ENCODE assay signal across 20 cellular contexts in genomic region chr12:3098436-3098835, GRCh38. TPM values are rescaled to one million over a fixed set of nuclear protein-coding genes. Genes with fewer than 3 reads are reported as not detected.
A peak's percentile ranks its signal among the peaks of the same experiment; 100 is the strongest.
DNase-seq lines count a peak whose midpoint lies in the region; ATAC-seq, FAIRE-seq and TF ChIP-seq lines count a peak whose summit lies in the region.
"Had no signal": no experiment of that assay in that cellular context is flagged by ENCODE, and none has a peak within 500 bp of the region (broad histone marks: within the 10 kb centered on the region; RNA-seq: fewer than 3 reads in every experiment).

No MANE protein-coding gene starts in this region.

- TF ChIP-seq POLR2A in breast epithelium (IDR thresholded peaks at IDR 0.05), result no peak
- no peak for TF ChIP-seq POLR2A in gastroesophageal sphincter (IDR thresholded peaks at IDR 0.05)

- no peak overlapping the region for H3K4me3 Mint-ChIP-seq in MCF 10A (ENCODE audit: unreplicated experiment)
- H3K4me3 Mint-ChIP-seq: activated CD4-positive, alpha-beta memory T cell treated with anti-CD3 and anti-CD28 coated beads for 36 hours; endodermal cell; neural crest cell; T-helper 17 cell had no signal

- no peak for TF ChIP-seq CTCF in breast epithelium (IDR thresholded peaks at IDR 0.05)
- no peak for TF ChIP-seq CTCF in MCF 10A (IDR thresholded peaks at IDR 0.05; ENCODE audit: unreplicated experiment)
- no peak for TF ChIP-seq CTCF in gastroesophageal sphincter (IDR thresholded peaks at IDR 0.05)
- no peak for TF ChIP-seq CTCF in osteoblast (IDR thresholded peaks at IDR 0.05; ENCODE audit: extremely low read depth, low read depth, low read length)
- no peak for TF ChIP-seq CTCF in upper lobe of right lung (IDR thresholded peaks at IDR 0.05)

- H3K4me3 ChIP-seq in breast epithelium (no peak overlapping the region), gastroesophageal sphincter (no peak overlapping the region), osteoblast (ENCODE audit: insufficient read depth, low read length) (no peak overlapping the region), upper lobe of right lung (no peak overlapping the region)

- H3K79me2 ChIP-seq in osteoblast (ENCODE audit: insufficient read depth, low read length), result no peaks in the 10 kb centered on the region

- FAIRE-seq in urothelium cell line (lab: Jason Lieb, UNC), result no peak

- H3K36me3 ChIP-seq in breast epithelium (no peaks in the 10 kb centered on the region), gastroesophageal sphincter (no peaks in the 10 kb centered on the region), osteoblast (ENCODE audit: insufficient read depth, low read length) (no peaks in the 10 kb centered on the region), upper lobe of right lung (no peaks in the 10 kb centered on the region)
- H3K36me3 ChIP-seq: WERI-Rb-1 had no signal

- CTCF ChIA-PET in MCF 10A (lab: Yijun Ruan, JAX), result interaction anchor here (0.6 to 2.6 kb wide), 3 partner anchors 20 to 705 kb away, joined by 3 to 7 read pairs (median 3); no protein-coding TSS in a partner anchor

- no peaks in the 10 kb centered on the region for H3K27me3 Mint-ChIP-seq in MCF 10A (ENCODE audit: insufficient read depth, unreplicated experiment)
- H3K27me3 Mint-ChIP-seq: activated CD4-positive, alpha-beta memory T cell treated with anti-CD3 and anti-CD28 coated beads for 36 hours had no signal

- H3K27me3 ChIP-seq in breast epithelium, result no peaks in the 10 kb centered on the region
- no peaks in the 10 kb centered on the region for H3K27me3 ChIP-seq in gastroesophageal sphincter
- no peaks in the 10 kb centered on the region for H3K27me3 ChIP-seq in osteoblast (ENCODE audit: insufficient read depth, low read length)
- no peaks in the 10 kb centered on the region for H3K27me3 ChIP-seq in upper lobe of right lung

- peaks cover 6% of the 10 kb centered on the region for H3K36me3 Mint-ChIP-seq in MCF 10A (ENCODE audit: insufficient read depth, unreplicated experiment)

- no peak for TF ChIP-seq EP300 in gastroesophageal sphincter (IDR thresholded peaks at IDR 0.05)

- H3K4me1 ChIP-seq in breast epithelium, result peaks cover 6 to 8% of the 10 kb centered on the region in 2 donors
- H3K4me1 ChIP-seq in gastroesophageal sphincter, result peaks cover 0 to 52% (median 18%) of the 10 kb centered on the region in 3 donors
- H3K4me1 ChIP-seq in osteoblast (ENCODE audit: insufficient read depth, low read length), result peaks cover 18% of the 10 kb centered on the region
- H3K4me1 ChIP-seq in upper lobe of right lung, result peaks cover 39% of the 10 kb centered on the region

- ATAC-seq in gastroesophageal sphincter (no peak), upper lobe of right lung (no peak)
- ATAC-seq: T-helper 17 cell had no signal

- H4K20me1 ChIP-seq in osteoblast (ENCODE audit: insufficient read depth, low read length), result peaks cover 8% of the 10 kb centered on the region

- no peaks in the 10 kb centered on the region for H3K9me3 ChIP-seq in breast epithelium
- peaks cover 0 to 6% (median 0%) of the 10 kb centered on the region in 3 donors for H3K9me3 ChIP-seq in gastroesophageal sphincter
- H3K9me3 ChIP-seq in osteoblast (ENCODE audit: low read depth, low read length), result no peaks in the 10 kb centered on the region
- no peaks in the 10 kb centered on the region for H3K9me3 ChIP-seq in upper lobe of right lung

- H3K27ac Mint-ChIP-seq in MCF 10A (ENCODE audit: low read depth, unreplicated experiment), result no peak overlapping the region
- H3K27ac Mint-ChIP-seq: activated CD4-positive, alpha-beta memory T cell treated with anti-CD3 and anti-CD28 coated beads for 36 hours; endodermal cell; T-helper 17 cell had no signal

- WGBS in gastroesophageal sphincter (ENCODE audit: low coverage in 1 of 2), 2 donors, result 67 to 71% methylated on average over 4 to 5 of the region's 5 CpGs

- intact Hi-C loops in breast epithelium (cut with DNase I; ENCODE audit: low total_unique reads) (no loop called here), MCF 10A (cut with micrococcal nuclease) (no loop called here), upper lobe of right lung (cut with DNase I) (no loop called here), head of caudate nucleus (cut with DNase I) (no loop called here)

- POLR2A ChIA-PET in MCF 10A (lab: Yijun Ruan, JAX), result interaction anchor here (0.7 kb wide), 1 partner anchor 213 kb away, joined by 3 read pairs; no protein-coding TSS in a partner anchor

- H3K27ac ChIP-seq in breast epithelium, result peak overlapping the region; percentile 30 to 92
- peak overlapping the region in 3 of 4 donors; percentile 63 to 74 (median 73) for H3K27ac ChIP-seq in gastroesophageal sphincter
- no peak overlapping the region for H3K27ac ChIP-seq in osteoblast (ENCODE audit: low read depth, low read length)
- H3K27ac ChIP-seq in upper lobe of right lung, result peak overlapping the region; percentile 66

- DNase-seq in breast epithelium (ENCODE audit: low spot score in 2 of 2) (no peak), MCF 10A (ENCODE audit: unreplicated experiment) (no peak), osteoblast (ENCODE audit: insufficient read length, low spot score, missing footprints) (peak; percentile 53), upper lobe of right lung (no peak), head of caudate nucleus (no peak), urothelium cell line (ENCODE audit: low spot score) (no peak)
- DNase-seq in stimulated activated CD4-positive, alpha-beta T cell treated with anti-CD3 and anti-CD28 coated beads, Interleukin-2, amount 100 ng/mL, for 48 hours, result no peak
- DNase-seq: activated CD4-positive, alpha-beta memory T cell treated with anti-CD3 and anti-CD28 coated beads for 36 hours; activated naive CD4-positive, alpha-beta T cell; activated T-cell treated with anti-CD3 and anti-CD28 coated beads for 4 hours; endodermal cell; hypothalamus; islet precursor cell; NCI-H1105; NCI-H526; SHP77; T-helper 17 cell; WERI-Rb-1 had no signal

- no TSS peak for BruUV-seq in MCF 10A (replicated peaks; lab: Mats Ljungman, UMichigan)

- no peak overlapping the region for H2AFZ ChIP-seq in osteoblast (ENCODE audit: low read length)

- H3K4me2 ChIP-seq in osteoblast (ENCODE audit: insufficient read depth, low read length), result no peak overlapping the region

- peaks cover 6% of the 10 kb centered on the region for H3K9me3 Mint-ChIP-seq in MCF 10A (ENCODE audit: unreplicated experiment)

- peaks cover 25% of the 10 kb centered on the region for H3K4me1 Mint-ChIP-seq in MCF 10A (ENCODE audit: insufficient read depth, unreplicated experiment)
- H3K4me1 Mint-ChIP-seq: T-helper 17 cell had no signal

RNA-seq across cellular contexts. Expression of gene TSPAN9, which starts 21.3 kb away (rescaled TPM):
- total RNA-seq in breast epithelium, result 10 to 100 TPM; 16.8 to 44.9 (median 36.9) TPM
- total RNA-seq in MCF 10A (2022), result 12.6 and 13.4 TPM in 2 replicates
- total RNA-seq in gastroesophageal sphincter, result 10 to 100 TPM; 19.5 to 30.2 (median 26.0) TPM
- 12.1 and 13.0 TPM in 2 replicates for total RNA-seq in osteoblast
- total RNA-seq in upper lobe of right lung, result 81.2 TPM
